ENCODE assay signal across 19 cellular contexts in genomic region chr13:95129004-95129403, GRCh38.
DNase-seq lines count a peak whose midpoint lies in the region; ATAC-seq, FAIRE-seq and TF ChIP-seq lines count a peak whose summit lies in the region.
"Had no signal": no experiment of that assay in that cellular context is flagged by ENCODE, and none has a peak within 500 bp of the region (broad histone marks: within the 10 kb centered on the region; RNA-seq: fewer than 3 reads in every experiment).

No MANE protein-coding gene starts in this region.

- 60% methylated on average over 3 of the region's 3 CpGs for WGBS in A549 (ENCODE audit: missing lambda C conversion rate)
- 96% methylated on average over 3 of the region's 3 CpGs for WGBS in K562 (ENCODE audit: insufficient coverage, low coverage, missing lambda C conversion rate)
- WGBS in sigmoid colon, 2 donors, result 95 to 97% methylated on average over 3 of the region's 3 CpGs

- POLR2A ChIA-PET in A549 (lab: Yijun Ruan, JAX), result interaction anchor here (1.6 to 1.7 kb wide), 3 partner anchors 20 to 161 kb away, joined by 3 to 9 read pairs (median 7); no protein-coding TSS in a partner anchor
- POLR2A ChIA-PET in PC-3 (lab: Charles Lee; ENCODE audit: unreplicated experiment), result interaction anchor here (0.6 to 1.6 kb wide), 2 partner anchors 14 to 113 kb away, joined by 5 to 13 read pairs; no protein-coding TSS in a partner anchor
- POLR2A ChIA-PET in K562 (lab: Yijun Ruan, JAX), result interaction anchor here (1.0 to 1.3 kb wide), 2 partner anchors 14 to 41 kb away, joined by 3 read pairs; no protein-coding TSS in a partner anchor
- POLR2A ChIA-PET in RWPE1 (lab: Yijun Ruan, JAX; ENCODE audit: low non-redundant PET), result no interaction called here

- H3K9ac ChIP-seq in PC-3 (ENCODE audit: low read length) (peak overlapping the region; percentile 86), K562 (ENCODE audit: insufficient read depth in 1 of 2, low read depth in 2 of 2, low read length in 2 of 2) (no peak overlapping the region), mucosa of stomach (ENCODE audit: low read length) (peak overlapping the region; percentile 73)
- H3K9ac ChIP-seq: BLaER1 treated with 17β-estradiol and CSF1 and Interleukin-3, amounts not matched to agents 10 nM and 100 nM; GM23248 had no signal

- in situ Hi-C loops in K562 (cut with MboI), result no loop called here

- TF ChIP-seq CTCF in A549 (IDR thresholded peaks at IDR 0.05), result no peak
- no peak for TF ChIP-seq CTCF in PC-3 (conservative IDR thresholded peaks at IDR 0.05; ENCODE audit: low read depth, low read length)
- no peak for TF ChIP-seq CTCF in K562 (IDR thresholded peaks at IDR 0.05 in 2 of 3, conservative IDR thresholded peaks at IDR 0.05 in 1 of 3; ENCODE audit: insufficient read depth in 2 of 3, low read depth in 1 of 3, low read length in 3 of 3)
- TF ChIP-seq CTCF in RWPE1 (conservative IDR thresholded peaks at IDR 0.05; ENCODE audit: low read depth), result no peak
- TF ChIP-seq CTCF in sigmoid colon (IDR thresholded peaks at IDR 0.05), result no peak

- TF ChIP-seq EP300 in A549 (IDR thresholded peaks at IDR 0.05) (no peak), K562 (IDR thresholded peaks at IDR 0.05; ENCODE audit: low read length) (no peak), sigmoid colon (IDR thresholded peaks at IDR 0.05) (no peak)

- H3K4me1 ChIP-seq in A549 (peaks cover 54% of the 10 kb centered on the region), PC-3 (ENCODE audit: insufficient read depth, low read length) (peaks cover 36% of the 10 kb centered on the region), K562 (replicated peaks in 1 of 2; ENCODE audit: control insufficient read depth in 2 of 2, insufficient read depth in 2 of 2, low read length in 2 of 2) (no peaks in the 10 kb centered on the region), mucosa of stomach (ENCODE audit: control insufficient read depth, insufficient read depth, low read length) (peaks cover 53% of the 10 kb centered on the region), sigmoid colon (no peaks in the 10 kb centered on the region)

- ATAC-seq in A549, result no peak
- no peak for ATAC-seq in PC-3
- ATAC-seq in K562, result no peak
- ATAC-seq: CD8-positive, alpha-beta T cell; HCT116; HepG2 had no signal

- BruUV-seq in PC-3 (replicated peaks; lab: Mats Ljungman, UMichigan) (no TSS peak), K562 (replicated peaks; lab: Mats Ljungman, UMichigan) (no TSS peak)

- H3K79me2 ChIP-seq in PC-3 (ENCODE audit: low read length) (no peaks in the 10 kb centered on the region), K562 (ENCODE audit: control insufficient read depth, insufficient read depth, low read length) (no peaks in the 10 kb centered on the region)

- CTCF ChIA-PET in A549 (lab: Yijun Ruan, JAX), result interaction anchor here (0.8 to 1.1 kb wide), 2 partner anchors 24 to 27 kb away, joined by 3 to 4 read pairs; no protein-coding TSS in a partner anchor
- CTCF ChIA-PET in PC-3 (lab: Charles Lee), result no interaction called here
- CTCF ChIA-PET in K562 (lab: Yijun Ruan, JAX; ENCODE audit: low intra/inter-chr PET ratio), result no interaction called here
- CTCF ChIA-PET in RWPE1 (lab: Yijun Ruan, JAX), result interaction anchor here (0.6 kb wide), 1 partner anchor 26 kb away, joined by 3 read pairs; no protein-coding TSS in a partner anchor

- H3K27ac ChIP-seq in A549, result peak overlapping the region; percentile 81 to 85
- peak overlapping the region; percentile 98 for H3K27ac ChIP-seq in PC-3 (ENCODE audit: low read length)
- H3K27ac ChIP-seq in K562 (ENCODE audit: extremely low read depth, low read depth, low read length), result no peak overlapping the region
- no peak overlapping the region for H3K27ac ChIP-seq in RWPE1
- H3K27ac ChIP-seq in sigmoid colon, result no peak overlapping the region
- H3K27ac ChIP-seq: BLaER1 treated with 17β-estradiol and CSF1 and Interleukin-3, amounts not matched to agents 10 nM and 100 nM; GM23248 had no signal

- DNase-seq in A549 (ENCODE audit: low read depth in 1 of 2, low spot score in 1 of 2) (no peak), PC-3 (no peak), K562 (ENCODE audit: extremely low read depth in 1 of 4, low spot score in 3 of 4) (no peak), SIG-M5 (lab: John Stamatoyannopoulos, UW) (no peak), RWPE1 (ENCODE audit: low spot score) (no peak), sigmoid colon (no peak), NCI-H2227 (lab: John Stamatoyannopoulos, UW; ENCODE audit: unreplicated experiment) (no peak)
- DNase-seq: CD8-positive, alpha-beta T cell; GDM1; GM23248; H7; HFFc6 had no signal

- H3K9me1 ChIP-seq in K562 (ENCODE audit: control insufficient read depth, insufficient read depth, low read length), result no peaks in the 10 kb centered on the region

- TF ChIP-seq POLR2A in A549 (IDR thresholded peaks at IDR 0.05; ENCODE audit: low read length) (no peak), K562 (conservative IDR thresholded peaks at IDR 0.05) (no peak), sigmoid colon (IDR thresholded peaks at IDR 0.05) (no peak)

- no peaks in the 10 kb centered on the region for H4K20me1 ChIP-seq in PC-3 (ENCODE audit: low read length)
- H4K20me1 ChIP-seq in K562 (replicated peaks; ENCODE audit: control insufficient read depth, insufficient read depth, low read length), result no peaks in the 10 kb centered on the region
- H4K20me1 ChIP-seq: BLaER1 treated with 17β-estradiol and CSF1 and Interleukin-3, amounts not matched to agents 10 nM and 100 nM had no signal

- no peaks in the 10 kb centered on the region for H3K9me3 ChIP-seq in A549
- H3K9me3 ChIP-seq in PC-3 (ENCODE audit: low read length), result no peaks in the 10 kb centered on the region
- H3K9me3 ChIP-seq in K562 (replicated peaks; ENCODE audit: control insufficient read depth, insufficient read depth, low read depth, low read length), result no peaks in the 10 kb centered on the region
- no peaks in the 10 kb centered on the region for H3K9me3 ChIP-seq in mucosa of stomach (ENCODE audit: control insufficient read depth, low read length)
- H3K9me3 ChIP-seq in sigmoid colon, result no peaks in the 10 kb centered on the region
- H3K9me3 ChIP-seq: BLaER1 treated with 17β-estradiol and CSF1 and Interleukin-3, amounts not matched to agents 10 nM and 100 nM had no signal

- TF ChIP-seq RAD21 in A549 (conservative IDR thresholded peaks at IDR 0.05 in 1 of 2, IDR thresholded peaks at IDR 0.05 in 1 of 2), result no peak
- TF ChIP-seq RAD21 in K562 (CRISPR knock-in tag; conservative IDR thresholded peaks at IDR 0.05 in 1 of 2, IDR thresholded peaks at IDR 0.05 in 1 of 2), result no peak

- H3F3A ChIP-seq in PC-3 (ENCODE audit: low read length, unreplicated experiment), result no peaks in the 10 kb centered on the region

- H3K27me3 ChIP-seq in PC-3 (ENCODE audit: low read length), result no peaks in the 10 kb centered on the region
- H3K27me3 ChIP-seq in K562 (ENCODE audit: control insufficient read depth in 2 of 2, insufficient read depth in 2 of 2, low read length in 2 of 2), result no peaks in the 10 kb centered on the region
- no peaks in the 10 kb centered on the region for H3K27me3 ChIP-seq in mucosa of stomach (ENCODE audit: control insufficient read depth, insufficient read depth, low read length)
- H3K27me3 ChIP-seq in sigmoid colon, result no peaks in the 10 kb centered on the region
- H3K27me3 ChIP-seq: BLaER1 treated with 17β-estradiol and CSF1 and Interleukin-3, amounts not matched to agents 10 nM and 100 nM had no signal

- H3K9me2 ChIP-seq in PC-3 (replicated peaks; ENCODE audit: low read length), result no peaks in the 10 kb centered on the region

- H3K4me3 ChIP-seq in A549 (no peak overlapping the region), PC-3 (ENCODE audit: low read length) (peak overlapping the region; percentile 53), K562 (no peak overlapping the region), mucosa of stomach (ENCODE audit: low read length) (no peak overlapping the region), sigmoid colon (no peak overlapping the region)
- H3K4me3 ChIP-seq: BLaER1 treated with 17β-estradiol and CSF1 and Interleukin-3, amounts not matched to agents 10 nM and 100 nM; GM23248 had no signal

- peak overlapping the region; percentile 76 for H3K4me2 ChIP-seq in A549
- peak overlapping the region; percentile 77 for H3K4me2 ChIP-seq in PC-3 (ENCODE audit: low read length)
- no peak overlapping the region for H3K4me2 ChIP-seq in K562 (ENCODE audit: insufficient read depth, low read length)

- FAIRE-seq in A549 (lab: Jason Lieb, UNC), result no peak
- no peak for FAIRE-seq in K562 (lab: Jason Lieb, UNC)
- FAIRE-seq: D721Med, GM12892, GM18507, HepG2 had no signal

- H2AFZ ChIP-seq in PC-3 (ENCODE audit: low read length) (peak overlapping the region; percentile 44; the same call in 1 of the 2 replicates), K562 (ENCODE audit: low read depth, low read length) (no peak overlapping the region)
- H2AFZ ChIP-seq: GM23248 had no signal

- H3K36me3 ChIP-seq in PC-3 (ENCODE audit: low read depth, low read length) (no peaks in the 10 kb centered on the region), K562 (ENCODE audit: control insufficient read depth, insufficient read depth, low read length) (peaks cover 11% of the 10 kb centered on the region; the same call in 2 of the 3 replicates), mucosa of stomach (ENCODE audit: control insufficient read depth, insufficient read depth, low read length) (no peaks in the 10 kb centered on the region), sigmoid colon (peaks cover 0 to 4% (median 1%) of the 10 kb centered on the region in 4 donors)

- intact Hi-C loops in PC-3 (cut with micrococcal nuclease) (loop anchor here (2.0 kb wide), 2 partner anchors 14 to 18 kb away; no protein-coding TSS in a partner anchor), K562 (cut with micrococcal nuclease) (no loop called here), sigmoid colon (cut with DNase I) (no loop called here)

TF ChIP-seq in A549, 52 proteins besides CTCF, POLR2A, EP300 and RAD21:
- TF ChIP-seq RCOR1 (IDR thresholded peaks at IDR 0.05; ENCODE audit: low read depth, low read length), result no peak
- peak; percentile 37 to 52; a peak in 2 of 4 replicates for TF ChIP-seq CEBPB (IDR thresholded peaks at IDR 0.05)

TF ChIP-seq in K562, 482 proteins besides CTCF, POLR2A, EP300 and RAD21:
- peak; percentile 72 for TF ChIP-seq CEBPB (tag; IDR thresholded peaks at IDR 0.05)
- TF ChIP-seq GTF2F1 (IDR thresholded peaks at IDR 0.05; ENCODE audit: low read depth, low read length), result no peak
- no peak for TF ChIP-seq ZNF263 (CRISPR knock-in tag; IDR thresholded peaks at IDR 0.05; ENCODE audit: borderline replicate concordance)
- no peak for TF ChIP-seq CEBPG (CRISPR knock-in tag; IDR thresholded peaks at IDR 0.05)
- peak in 1 of 2 experiments; percentile 89; a peak in 2 of 4 replicates for TF ChIP-seq CEBPG (tag; conservative IDR thresholded peaks at IDR 0.05 in 1 of 2, IDR thresholded peaks at IDR 0.05 in 1 of 2)

Comparison
In these comparisons a context has a peak if more than half of its experiments do, and no peak if none do; other contexts are left out.
1. H3K27ac ChIP-seq: peak in A549 (2 of 2) and PC-3 (single experiment); none in K562 (single experiment), RWPE1 (single experiment) and sigmoid colon (0 of 4).
2. H3K9ac ChIP-seq: peak in PC-3 (single experiment) and mucosa of stomach (single experiment); none in K562 (0 of 2).
3. CTCF ChIA-PET loops: an anchor here in A549 (0.8 to 1.1 kb wide) and RWPE1 (0.6 kb wide); none called in PC-3 and K562.
4. Of the 35 proteins assayed by ChIP-seq in both K562 and A549: peak only in K562: none; only in A549: none; in both: CEBPB; in neither: 34.